Comparison of ENCODE assay signal across 17 cellular contexts in genomic region chr13:105543742-105544141, GRCh38.
"Had no signal": no experiment of that assay in that cellular context is flagged by ENCODE, and none has a peak within 500 bp of the region (broad histone marks: within the 10 kb centered on the region; RNA-seq: fewer than 3 reads in every experiment).

No MANE protein-coding gene starts in this region.

- H3K27me3 ChIP-seq: dorsolateral prefrontal cortex, esophagus squamous epithelium, gastrocnemius medialis, heart right ventricle, neural progenitor cell, ovary, sigmoid colon had no signal

- H3K4me1 ChIP-seq: esophagus squamous epithelium, gastrocnemius medialis, heart right ventricle, neural progenitor cell, sigmoid colon had no signal

- H2AFZ ChIP-seq: neural progenitor cell had no signal

- DNase-seq: activated CD4-positive, alpha-beta memory T cell treated with anti-CD3 and anti-CD28 coated beads, Interleukin-2, amount 10 ng/mL, durations not matched to agents 7 days and 5 days; activated CD4-positive, alpha-beta T cell treated with anti-CD3 and anti-CD28 coated beads for 1 hour; activated naive CD4-positive, alpha-beta T cell treated with anti-CD3 and anti-CD28 coated beads, Interleukin-2, amount 50 U/mL, for 16 hours; amniotic stem cell; dorsolateral prefrontal cortex; esophagus squamous epithelium; gastrocnemius medialis; heart right ventricle; kidney; ovary; sigmoid colon; stimulated activated CD4-positive, alpha-beta T cell treated with anti-CD3 and anti-CD28 coated beads, Interleukin-2, amount 100 ng/mL, for 48 hours; stimulated activated naive CD4-positive, alpha-beta T cell treated with Interleukin-2 at 50 U/mL for 16 hours; T-helper 9 cell had no signal

- H3K9ac ChIP-seq: neural progenitor cell had no signal

- H3K36me3 ChIP-seq: esophagus squamous epithelium, gastrocnemius medialis, heart right ventricle, neural progenitor cell, ovary, sigmoid colon, thoracic aorta had no signal

- ATAC-seq: gastrocnemius medialis, heart right ventricle had no signal

- H3K27ac ChIP-seq: dorsolateral prefrontal cortex, esophagus squamous epithelium, gastrocnemius medialis, heart right ventricle, neural progenitor cell, ovary, sigmoid colon, thoracic aorta had no signal

- H3K4me3 ChIP-seq: dorsolateral prefrontal cortex, esophagus squamous epithelium, gastrocnemius medialis, heart right ventricle, neural progenitor cell, ovary, sigmoid colon, thoracic aorta had no signal

- H3K9me3 ChIP-seq: esophagus squamous epithelium, gastrocnemius medialis, heart right ventricle, ovary, sigmoid colon, thoracic aorta had no signal

- H3K4me2 ChIP-seq: neural progenitor cell had no signal

- FAIRE-seq: endometrium had no signal
